31 cellular contexts compared by ENCODE assay signal in the genomic region with DNA sequence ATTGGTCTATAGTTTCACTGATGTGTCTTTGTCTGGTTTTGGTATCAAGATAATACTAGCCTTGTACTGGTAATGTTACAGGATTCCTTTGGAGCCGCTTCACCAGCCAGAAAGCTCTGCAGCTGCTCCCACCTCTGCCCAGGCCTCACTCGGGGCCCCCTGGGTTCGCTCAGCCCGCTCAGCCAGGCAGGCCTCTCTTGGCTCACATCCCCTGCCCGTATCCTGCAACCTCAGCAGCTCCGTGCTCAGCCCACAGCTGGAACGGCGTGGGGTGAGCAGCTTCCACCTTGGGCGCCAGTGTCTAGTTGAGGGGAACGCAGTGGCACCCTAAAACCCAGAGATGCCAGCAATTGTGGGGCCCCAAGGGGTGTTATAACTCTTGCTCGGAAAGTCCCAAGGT.
"Had no signal": no experiment of that assay in that cellular context is flagged by ENCODE, and none has a peak within 500 bp of the region (broad histone marks: within the 10 kb centered on the region; RNA-seq: fewer than 3 reads in every experiment).

No MANE protein-coding gene starts in this region.

- H3K27me3 ChIP-seq: ascending aorta, cardiac muscle cell had no signal

- ATAC-seq: activated CD8-positive, alpha-beta T cell treated with anti-CD3 and anti-CD28 coated beads for 36 hours; activated naive CD8-positive, alpha-beta T cell treated with anti-CD3 and anti-CD28 coated beads, Interleukin-2, amount 50 U/mL, for 24 hours; activated T-cell treated with anti-CD3 and anti-CD28 coated beads, Interleukin-2, amount 50 U/mL, for 4 hours; activated T-cell treated with anti-CD3 and anti-CD28 coated beads, Interleukin-2, amount 50 U/mL, for 72 hours; activated T-helper 17 cell treated with anti-CD3 and anti-CD28 coated beads, Interleukin-2, amount 50 U/mL, for 72 hours had no signal

- DNase-seq: activated B cell treated with CpG ODN at 0.5 μM for 24 hours; activated CD4-positive, alpha-beta memory T cell treated with anti-CD3 and anti-CD28 coated beads for 36 hours; activated CD4-positive, alpha-beta T cell treated with anti-CD3 and anti-CD28 coated beads for 4 hours; activated CD4-positive, alpha-beta T cell treated with anti-CD3 and anti-CD28 coated beads, Interleukin-2, amount 10 ng/mL, durations not matched to agents 24 days and 14 days; activated CD4-positive, alpha-beta T cell treated with anti-CD3 and anti-CD28 coated beads, Interleukin-2, amount 50 U/mL, for 1 hour; activated CD4-positive, alpha-beta T cell treated with anti-CD3 and anti-CD28 coated beads, Interleukin-2, amount 50 U/mL, for 4 hours; activated CD4-positive, CD25-positive, alpha-beta regulatory T cell treated with anti-CD3 and anti-CD28 coated beads, Interleukin-2, amount 50 U/mL, for 72 hours; activated CD8-positive, alpha-beta memory T cell treated with anti-CD3 and anti-CD28 coated beads, Interleukin-2, amount 50 U/mL, for 4 hours; activated CD8-positive, alpha-beta T cell treated with anti-CD3 and anti-CD28 coated beads for 36 hours; activated gamma-delta T cell; activated naive CD4-positive, alpha-beta T cell treated with anti-CD3 and anti-CD28 coated beads, Interleukin-2, amount 10 ng/mL, durations not matched to agents 7 days and 5 days; activated naive CD4-positive, alpha-beta T cell treated with Interleukin-2 at 50 U/mL for 16 hours; activated naive CD8-positive, alpha-beta T cell treated with anti-CD3 and anti-CD28 coated beads, Interleukin-2, amount 10 ng/mL, durations not matched to agents 7 days and 5 days; activated naive CD8-positive, alpha-beta T cell treated with anti-CD3 and anti-CD28 coated beads, Interleukin-2, amount 50 U/mL, for 24 hours; activated T-cell treated with anti-CD3 and anti-CD28 coated beads for 4 hours; activated T-cell treated with anti-CD3 and anti-CD28 coated beads, Interleukin-2, amount 50 U/mL, for 1 hour; activated T-cell treated with anti-CD3 and anti-CD28 coated beads, Interleukin-2, amount 50 U/mL, for 4 hours; activated T-cell treated with anti-CD3 and anti-CD28 coated beads, Interleukin-2, amount 50 U/mL, for 72 hours; amygdala; anterior cingulate cortex; caudate nucleus; cerebellar nuclear complex; T-helper 1 cell; T-helper 2 cell; T-helper 9 cell had no signal

- H3K27ac ChIP-seq: ascending aorta, cardiac muscle cell, VCaP had no signal

- H3K9me3 ChIP-seq: ascending aorta had no signal

- FAIRE-seq: bronchial epithelial cell, TTC549 had no signal

- H3K4me3 ChIP-seq: ascending aorta, cardiac muscle cell had no signal

- H3K4me1 ChIP-seq: ascending aorta had no signal

- H3K36me3 ChIP-seq: ascending aorta, cardiac muscle cell had no signal
